Comparison of ENCODE assay signal across 1 cellular context in the genomic region with DNA sequence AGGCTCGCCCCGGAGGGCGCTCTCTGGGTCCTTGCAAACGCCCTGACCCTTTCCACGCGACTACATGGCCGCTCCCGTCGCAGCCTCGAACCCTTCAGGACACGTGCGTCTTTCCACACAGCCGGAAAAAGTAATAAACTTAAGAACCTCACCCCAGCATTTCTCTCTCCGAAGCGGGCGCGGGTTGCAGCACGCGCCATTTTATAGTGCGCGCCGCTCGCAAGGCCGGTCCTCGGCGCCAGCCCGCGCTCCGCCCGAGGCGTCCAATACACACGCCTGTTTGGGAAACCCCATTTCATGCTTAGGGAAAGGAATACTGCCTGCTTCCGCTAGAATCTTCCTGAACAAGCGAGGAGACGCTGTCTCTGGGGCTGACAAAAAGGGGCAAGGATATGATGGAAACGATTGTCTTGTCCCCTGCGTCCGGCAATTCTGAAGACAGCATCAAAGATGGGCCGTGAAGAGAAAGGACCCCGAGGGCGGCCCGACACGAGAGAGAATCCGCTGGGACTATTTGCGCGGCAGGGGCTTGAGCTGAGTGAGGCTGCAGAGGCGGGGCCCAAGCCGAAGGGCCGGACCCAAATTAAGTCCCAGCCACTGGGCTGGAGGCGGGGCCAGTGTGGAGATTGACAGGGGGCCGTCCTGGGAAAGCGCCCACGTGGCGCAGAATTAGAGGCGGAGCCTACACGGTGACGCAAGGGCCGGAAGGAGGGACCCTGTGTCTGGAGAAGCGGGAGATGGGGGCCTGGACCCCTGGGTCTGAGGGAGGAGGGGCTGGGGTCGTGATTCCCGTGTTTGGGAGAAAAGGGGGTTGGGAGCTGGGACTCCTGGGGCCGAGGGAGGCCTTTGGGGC.
A peak's percentile ranks its signal among the peaks of the same experiment; 100 is the strongest.
TF ChIP-seq lines count a peak whose summit lies in the region.

No MANE protein-coding gene starts in this region.

TF ChIP-seq in K562, 482 proteins besides CTCF, POLR2A, EP300 and RAD21 (continued from another document and continues in another):
- TF ChIP-seq PURB (CRISPR knock-in tag; IDR thresholded peaks at IDR 0.05; ENCODE audit: low read depth) (no peak), RNF219 (CRISPR knock-in tag; IDR thresholded peaks at IDR 0.05) (no peak), ZNF311 (CRISPR knock-in tag; IDR thresholded peaks at IDR 0.05) (no peak; the same call in 1 of the 2 replicates), CGGBP1 (CRISPR knock-in tag; IDR thresholded peaks at IDR 0.05) (peak; percentile 76), CREBBP (IDR thresholded peaks at IDR 0.05; ENCODE audit: low read depth, low read length) (no peak), CXXC5 (CRISPR knock-in tag; IDR thresholded peaks at IDR 0.05) (peak; percentile 85), ZNF354B (CRISPR knock-in tag; IDR thresholded peaks at IDR 0.05) (no peak), RBM15 (IDR thresholded peaks at IDR 0.05; ENCODE audit: insufficient read depth, low read length) (no peak), ZNF282 (CRISPR knock-in tag; IDR thresholded peaks at IDR 0.05) (no peak), EP400 (IDR thresholded peaks at IDR 0.05) (peak; percentile 98), ZNF184 (CRISPR knock-in tag; IDR thresholded peaks at IDR 0.05) (no peak), STAT5A (IDR thresholded peaks at IDR 0.05; ENCODE audit: borderline replicate concordance, low read length) (no peak), NFYB (IDR thresholded peaks at IDR 0.05; ENCODE audit: extremely low read depth, insufficient read length) (no peak), FOXJ2 (tag; IDR thresholded peaks at IDR 0.05) (no peak), HLTF (IDR thresholded peaks at IDR 0.05) (peak; percentile 79), YY1 (IDR thresholded peaks at IDR 0.05; ENCODE audit: borderline replicate concordance in 1 of 3, control insufficient read depth in 1 of 3, extremely low read depth in 1 of 3, insufficient read depth in 3 of 3, insufficient read length in 1 of 3, insufficient replicate concordance in 2 of 3, low read depth in 1 of 3, low read length in 2 of 3) (peak in 2 of 3 experiments; percentile 76 to 82), ZNF766 (CRISPR knock-in tag; conservative IDR thresholded peaks at IDR 0.05) (0 out of 2 replicates have a peak, but pooled peaks have one; percentile 58), ZNF24 (IDR thresholded peaks at IDR 0.05) (no peak), SRSF9 (IDR thresholded peaks at IDR 0.05; ENCODE audit: borderline replicate concordance, low read depth, low read length) (no peak), ZNF274 (IDR thresholded peaks at IDR 0.05; ENCODE audit: borderline replicate concordance, low read depth, low read length) (no peak), E2F3 (CRISPR knock-in tag; IDR thresholded peaks at IDR 0.05) (peak; percentile 98), MEIS2 (IDR thresholded peaks at IDR 0.05; ENCODE audit: partially characterized antibody) (peak; percentile 89), ZNF57 (CRISPR knock-in tag; IDR thresholded peaks at IDR 0.05) (no peak), ZNF134 (CRISPR knock-in tag; conservative IDR thresholded peaks at IDR 0.05) (no peak), SIRT6 (IDR thresholded peaks at IDR 0.05; ENCODE audit: low read depth, low read length) (no peak), E2F6 (IDR thresholded peaks at IDR 0.05; ENCODE audit: borderline replicate concordance in 1 of 2, extremely low read depth in 1 of 2, insufficient read depth in 1 of 2, insufficient read length in 1 of 2, low read depth in 1 of 2, low read length in 1 of 2, poor library complexity in 1 of 2, severe bottlenecking in 1 of 2) (peak; percentile 48 to 80), RUNX1 (IDR thresholded peaks at IDR 0.05; ENCODE audit: low read depth) (no peak), NR4A1 (CRISPR knock-in tag; IDR thresholded peaks at IDR 0.05) (no peak), NR4A1 (tag; IDR thresholded peaks at IDR 0.05) (no peak), CTCFL (IDR thresholded peaks at IDR 0.05; ENCODE audit: borderline replicate concordance, insufficient read depth, low read depth, low read length, poor library complexity, severe bottlenecking) (no peak), SNRNP70 (optimal IDR thresholded peaks at IDR 0.05; ENCODE audit: low read depth, low read length) (no peak), ZEB2 (IDR thresholded peaks at IDR 0.05) (no peak)
- TF ChIP-seq, protein P1, sequence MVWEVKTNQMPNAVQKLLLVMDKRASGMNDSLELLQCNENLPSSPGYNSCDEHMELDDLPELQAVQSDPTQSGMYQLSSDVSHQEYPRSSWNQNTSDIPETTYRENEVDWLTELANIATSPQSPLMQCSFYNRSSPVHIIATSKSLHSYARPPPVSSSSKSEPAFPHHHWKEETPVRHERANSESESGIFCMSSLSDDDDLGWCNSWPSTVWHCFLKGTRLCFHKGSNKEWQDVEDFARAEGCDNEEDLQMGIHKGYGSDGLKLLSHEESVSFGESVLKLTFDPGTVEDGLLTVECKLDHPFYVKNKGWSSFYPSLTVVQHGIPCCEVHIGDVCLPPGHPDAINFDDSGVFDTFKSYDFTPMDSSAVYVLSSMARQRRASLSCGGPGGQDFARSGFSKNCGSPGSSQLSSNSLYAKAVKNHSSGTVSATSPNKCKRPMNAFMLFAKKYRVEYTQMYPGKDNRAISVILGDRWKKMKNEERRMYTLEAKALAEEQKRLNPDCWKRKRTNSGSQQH (CRISPR knock-in tag; IDR thresholded peaks at IDR 0.05) = peak; percentile 19; the same call in 1 of the 2 replicates
- TF ChIP-seq, protein P2, sequence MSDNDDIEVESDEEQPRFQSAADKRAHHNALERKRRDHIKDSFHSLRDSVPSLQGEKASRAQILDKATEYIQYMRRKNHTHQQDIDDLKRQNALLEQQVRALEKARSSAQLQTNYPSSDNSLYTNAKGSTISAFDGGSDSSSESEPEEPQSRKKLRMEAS (CRISPR knock-in tag; IDR thresholded peaks at IDR 0.05) = peak; percentile 86
- TF ChIP-seq, protein P3, sequence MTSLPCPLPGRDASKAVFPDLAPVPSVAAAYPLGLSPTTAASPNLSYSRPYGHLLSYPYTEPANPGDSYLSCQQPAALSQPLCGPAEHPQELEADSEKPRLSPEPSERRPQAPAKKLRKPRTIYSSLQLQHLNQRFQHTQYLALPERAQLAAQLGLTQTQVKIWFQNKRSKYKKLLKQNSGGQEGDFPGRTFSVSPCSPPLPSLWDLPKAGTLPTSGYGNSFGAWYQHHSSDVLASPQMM (CRISPR knock-in tag; IDR thresholded peaks at IDR 0.05) = no peak
- TF ChIP-seq, protein P4, sequence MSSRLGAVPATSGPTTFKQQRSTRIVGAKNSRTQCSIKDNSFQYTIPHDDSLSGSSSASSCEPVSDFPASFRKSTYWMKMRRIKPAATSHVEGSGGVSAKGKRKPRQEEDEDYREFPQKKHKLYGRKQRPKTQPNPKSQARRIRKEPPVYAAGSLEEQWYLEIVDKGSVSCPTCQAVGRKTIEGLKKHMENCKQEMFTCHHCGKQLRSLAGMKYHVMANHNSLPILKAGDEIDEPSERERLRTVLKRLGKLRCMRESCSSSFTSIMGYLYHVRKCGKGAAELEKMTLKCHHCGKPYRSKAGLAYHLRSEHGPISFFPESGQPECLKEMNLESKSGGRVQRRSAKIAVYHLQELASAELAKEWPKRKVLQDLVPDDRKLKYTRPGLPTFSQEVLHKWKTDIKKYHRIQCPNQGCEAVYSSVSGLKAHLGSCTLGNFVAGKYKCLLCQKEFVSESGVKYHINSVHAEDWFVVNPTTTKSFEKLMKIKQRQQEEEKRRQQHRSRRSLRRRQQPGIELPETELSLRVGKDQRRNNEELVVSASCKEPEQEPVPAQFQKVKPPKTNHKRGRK (tag; IDR thresholded peaks at IDR 0.05) = no peak
- TF ChIP-seq, protein P5, sequence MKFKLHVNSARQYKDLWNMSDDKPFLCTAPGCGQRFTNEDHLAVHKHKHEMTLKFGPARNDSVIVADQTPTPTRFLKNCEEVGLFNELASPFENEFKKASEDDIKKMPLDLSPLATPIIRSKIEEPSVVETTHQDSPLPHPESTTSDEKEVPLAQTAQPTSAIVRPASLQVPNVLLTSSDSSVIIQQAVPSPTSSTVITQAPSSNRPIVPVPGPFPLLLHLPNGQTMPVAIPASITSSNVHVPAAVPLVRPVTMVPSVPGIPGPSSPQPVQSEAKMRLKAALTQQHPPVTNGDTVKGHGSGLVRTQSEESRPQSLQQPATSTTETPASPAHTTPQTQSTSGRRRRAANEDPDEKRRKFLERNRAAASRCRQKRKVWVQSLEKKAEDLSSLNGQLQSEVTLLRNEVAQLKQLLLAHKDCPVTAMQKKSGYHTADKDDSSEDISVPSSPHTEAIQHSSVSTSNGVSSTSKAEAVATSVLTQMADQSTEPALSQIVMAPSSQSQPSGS (CRISPR knock-in tag; IDR thresholded peaks at IDR 0.05) = no peak
- TF ChIP-seq, protein P6, sequence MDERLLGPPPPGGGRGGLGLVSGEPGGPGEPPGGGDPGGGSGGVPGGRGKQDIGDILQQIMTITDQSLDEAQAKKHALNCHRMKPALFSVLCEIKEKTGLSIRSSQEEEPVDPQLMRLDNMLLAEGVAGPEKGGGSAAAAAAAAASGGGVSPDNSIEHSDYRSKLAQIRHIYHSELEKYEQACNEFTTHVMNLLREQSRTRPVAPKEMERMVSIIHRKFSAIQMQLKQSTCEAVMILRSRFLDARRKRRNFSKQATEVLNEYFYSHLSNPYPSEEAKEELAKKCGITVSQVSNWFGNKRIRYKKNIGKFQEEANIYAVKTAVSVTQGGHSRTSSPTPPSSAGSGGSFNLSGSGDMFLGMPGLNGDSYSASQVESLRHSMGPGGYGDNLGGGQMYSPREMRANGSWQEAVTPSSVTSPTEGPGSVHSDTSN (CRISPR knock-in tag; IDR thresholded peaks at IDR 0.05; ENCODE audit: low read depth) = peak; percentile 93
- TF ChIP-seq, protein P6 (tag; conservative IDR thresholded peaks at IDR 0.05; ENCODE audit: low read depth) = peak; percentile 98
- TF ChIP-seq, protein P7, sequence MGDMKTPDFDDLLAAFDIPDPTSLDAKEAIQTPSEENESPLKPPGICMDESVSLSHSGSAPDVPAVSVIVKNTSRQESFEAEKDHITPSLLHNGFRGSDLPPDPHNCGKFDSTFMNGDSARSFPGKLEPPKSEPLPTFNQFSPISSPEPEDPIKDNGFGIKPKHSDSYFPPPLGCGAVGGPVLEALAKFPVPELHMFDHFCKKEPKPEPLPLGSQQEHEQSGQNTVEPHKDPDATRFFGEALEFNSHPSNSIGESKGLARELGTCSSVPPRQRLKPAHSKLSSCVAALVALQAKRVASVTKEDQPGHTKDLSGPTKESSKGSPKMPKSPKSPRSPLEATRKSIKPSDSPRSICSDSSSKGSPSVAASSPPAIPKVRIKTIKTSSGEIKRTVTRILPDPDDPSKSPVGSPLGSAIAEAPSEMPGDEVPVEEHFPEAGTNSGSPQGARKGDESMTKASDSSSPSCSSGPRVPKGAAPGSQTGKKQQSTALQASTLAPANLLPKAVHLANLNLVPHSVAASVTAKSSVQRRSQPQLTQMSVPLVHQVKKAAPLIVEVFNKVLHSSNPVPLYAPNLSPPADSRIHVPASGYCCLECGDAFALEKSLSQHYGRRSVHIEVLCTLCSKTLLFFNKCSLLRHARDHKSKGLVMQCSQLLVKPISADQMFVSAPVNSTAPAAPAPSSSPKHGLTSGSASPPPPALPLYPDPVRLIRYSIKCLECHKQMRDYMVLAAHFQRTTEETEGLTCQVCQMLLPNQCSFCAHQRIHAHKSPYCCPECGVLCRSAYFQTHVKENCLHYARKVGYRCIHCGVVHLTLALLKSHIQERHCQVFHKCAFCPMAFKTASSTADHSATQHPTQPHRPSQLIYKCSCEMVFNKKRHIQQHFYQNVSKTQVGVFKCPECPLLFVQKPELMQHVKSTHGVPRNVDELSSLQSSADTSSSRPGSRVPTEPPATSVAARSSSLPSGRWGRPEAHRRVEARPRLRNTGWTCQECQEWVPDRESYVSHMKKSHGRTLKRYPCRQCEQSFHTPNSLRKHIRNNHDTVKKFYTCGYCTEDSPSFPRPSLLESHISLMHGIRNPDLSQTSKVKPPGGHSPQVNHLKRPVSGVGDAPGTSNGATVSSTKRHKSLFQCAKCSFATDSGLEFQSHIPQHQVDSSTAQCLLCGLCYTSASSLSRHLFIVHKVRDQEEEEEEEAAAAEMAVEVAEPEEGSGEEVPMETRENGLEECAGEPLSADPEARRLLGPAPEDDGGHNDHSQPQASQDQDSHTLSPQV (IDR thresholded peaks at IDR 0.05) = peak; percentile 80
